In genomic region chr19:28828276-28828870, GRCh38 we compare ENCODE assay signal across 8 cellular contexts.
"Had no signal": no experiment of that assay in that cellular context is flagged by ENCODE, and none has a peak within 500 bp of the region (broad histone marks: within the 10 kb centered on the region; RNA-seq: fewer than 3 reads in every experiment).

No MANE protein-coding gene starts in this region.

- DNase-seq: GM23248, GOT3, HCEC 1CT, IMR-90, KG1 had no signal

- FAIRE-seq: H54, HTR-8/SVneo, K562 had no signal

- ATAC-seq: K562 had no signal

- H3K27ac ChIP-seq: GM23248 had no signal

- H3K9ac ChIP-seq: GM23248 had no signal

- H2AFZ ChIP-seq: GM23248 had no signal

- H3K4me3 ChIP-seq: GM23248, K562 had no signal
